9 cellular contexts compared by ENCODE assay signal in the genomic region with DNA sequence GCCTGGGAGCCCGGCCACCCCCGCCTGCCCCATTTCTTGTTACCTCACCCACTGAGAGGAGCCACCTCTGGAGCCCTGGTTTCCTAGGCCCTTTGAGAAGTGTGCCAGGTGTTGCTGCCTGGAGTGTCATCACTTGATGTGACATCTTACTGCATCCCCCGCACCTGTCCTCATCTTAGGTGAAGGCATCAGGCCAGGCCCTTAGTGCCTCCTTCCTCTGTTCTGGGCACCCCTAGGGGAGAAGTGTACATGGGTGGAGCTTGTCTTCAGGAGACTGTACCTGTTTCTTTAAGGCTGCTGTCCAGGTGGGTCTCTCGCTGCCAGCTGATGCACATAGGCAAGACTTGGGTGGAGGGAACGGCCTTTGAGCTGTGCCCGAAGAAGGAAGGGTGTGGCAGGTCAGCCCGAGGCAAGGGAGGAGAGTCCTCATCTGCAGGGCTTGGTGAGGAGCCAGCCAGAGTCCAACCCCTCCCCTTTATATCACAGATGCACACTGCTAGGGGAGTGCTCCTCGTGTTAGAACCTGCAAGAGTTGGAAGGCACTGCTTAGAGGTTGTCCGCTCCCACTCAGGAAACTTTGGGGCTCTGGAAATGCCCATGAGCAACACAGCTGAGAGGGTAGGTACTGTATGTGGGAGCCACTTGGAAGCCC. TPM values are rescaled to one million over a fixed set of nuclear protein-coding genes. Genes with fewer than 3 reads are reported as not detected.
DNase-seq lines count a peak whose midpoint lies in the region; ATAC-seq, FAIRE-seq and TF ChIP-seq lines count a peak whose summit lies in the region.
"Had no signal": no experiment of that assay in that cellular context is flagged by ENCODE, and none has a peak within 500 bp of the region (broad histone marks: within the 10 kb centered on the region; RNA-seq: fewer than 3 reads in every experiment).

No MANE protein-coding gene starts in this region.

- no peak for TF ChIP-seq CTCF in CD4-positive, alpha-beta T cell (IDR thresholded peaks at IDR 0.05)
- no peak for TF ChIP-seq CTCF in OCI-LY3 (IDR thresholded peaks at IDR 0.05; ENCODE audit: low read depth, low read length)
- no peak for TF ChIP-seq CTCF in gastroesophageal sphincter (IDR thresholded peaks at IDR 0.05)
- no peak for TF ChIP-seq CTCF in vagina (IDR thresholded peaks at IDR 0.05)
- no peak for TF ChIP-seq CTCF in D721Med (IDR thresholded peaks at IDR 0.05; ENCODE audit: insufficient read depth, missing control alignments)

- peaks cover 92% of the 10 kb centered on the region for H3K4me1 Mint-ChIP-seq in CD4-positive, alpha-beta T cell (ENCODE audit: low read depth)

- FAIRE-seq in D721Med (lab: Jason Lieb, UNC) = no peak

- H3K4me1 ChIP-seq in OCI-LY3 (ENCODE audit: low read length) (peaks cover 41% of the 10 kb centered on the region), gastroesophageal sphincter (peaks cover 0 to 71% (median 29%) of the 10 kb centered on the region in 3 donors), vagina (peaks cover 84% of the 10 kb centered on the region)

- H3K4me3 ChIP-seq in OCI-LY3 (ENCODE audit: low read length) (peak overlapping the region; percentile 57), gastroesophageal sphincter (no peak overlapping the region), vagina (peak overlapping the region in 1 of 2 donors; percentile 9)

- CTCF ChIA-PET in CD4-positive, alpha-beta T cell (lab: Charles Lee) = interaction anchor here (0.8 to 2.1 kb wide), 5 partner anchors 12 to 67 kb away, joined by 3 to 5 read pairs (median 4); no protein-coding TSS in a partner anchor

- H2AFZ ChIP-seq in OCI-LY3 (ENCODE audit: low read depth, low read length) = no peak overlapping the region
- H2AFZ ChIP-seq: parathyroid adenoma had no signal

- POLR2A ChIA-PET in CD4-positive, alpha-beta T cell (lab: Charles Lee) = interaction anchor here (0.7 to 1.9 kb wide), 10 partner anchors 11 to 304 kb away, joined by 3 to 8 read pairs (median 4); no protein-coding TSS in a partner anchor

- no peaks in the 10 kb centered on the region for H3K9me3 Mint-ChIP-seq in CD4-positive, alpha-beta T cell

- no peak for TF ChIP-seq EP300 in gastroesophageal sphincter (IDR thresholded peaks at IDR 0.05)

- H3K79me2 ChIP-seq in OCI-LY3 (ENCODE audit: low read length) = peaks cover 38% of the 10 kb centered on the region

- peak overlapping the region; percentile 81 for H3K4me2 ChIP-seq in OCI-LY3 (ENCODE audit: low read length)

- peaks cover 59% of the 10 kb centered on the region for H4K20me1 ChIP-seq in OCI-LY3 (ENCODE audit: insufficient read depth, low read length)

- H3K27ac ChIP-seq in CD4-positive, alpha-beta T cell (ENCODE audit: low read depth, low read length) = peak overlapping the region; percentile 76
- H3K27ac ChIP-seq in OCI-LY3 (ENCODE audit: low read length) (no peak overlapping the region), gastroesophageal sphincter (peak overlapping the region in 3 of 4 donors; percentile 66 to 72 (median 70)), vagina (peak overlapping the region; percentile 70)
- H3K27ac ChIP-seq: parathyroid adenoma had no signal

- H3K9ac ChIP-seq in OCI-LY3 (ENCODE audit: low read length) = no peak overlapping the region
- H3K9ac ChIP-seq: parathyroid adenoma had no signal

- peak overlapping the region; percentile 98 for H3K27ac Mint-ChIP-seq in CD4-positive, alpha-beta T cell

- peak overlapping the region; percentile 79 for H3K4me3 Mint-ChIP-seq in CD4-positive, alpha-beta T cell

- intact Hi-C loops in CD4-positive, alpha-beta T cell (cut with DNase I, micrococcal nuclease) = loop anchor here in 1 of 2 experiments (2.0 kb wide), 1 partner anchor 66 kb away; no protein-coding TSS in a partner anchor
- intact Hi-C loops in vagina (cut with DNase I) = no loop called here

- H3K36me3 Mint-ChIP-seq in CD4-positive, alpha-beta T cell (ENCODE audit: low read depth) = peaks cover 54% of the 10 kb centered on the region

- no peak for ATAC-seq in CD4-positive, alpha-beta T cell (ENCODE audit: poor library complexity)
- peak; percentile 18 for ATAC-seq in GM21717 (IDR thresholded peaks at IDR 0.05; ENCODE audit: unreplicated experiment)
- ATAC-seq in gastroesophageal sphincter = no peak

- H3K36me3 ChIP-seq in OCI-LY3 (replicated peaks; ENCODE audit: low read depth, low read length) = no peaks in the 10 kb centered on the region
- H3K36me3 ChIP-seq in gastroesophageal sphincter = no peaks in the 10 kb centered on the region
- no peaks in the 10 kb centered on the region for H3K36me3 ChIP-seq in vagina

- no peaks in the 10 kb centered on the region for H3K27me3 ChIP-seq in CD4-positive, alpha-beta T cell (ENCODE audit: control insufficient read depth, insufficient read depth, low read length)
- no peaks in the 10 kb centered on the region for H3K27me3 ChIP-seq in OCI-LY3 (ENCODE audit: low read depth, low read length)
- H3K27me3 ChIP-seq in gastroesophageal sphincter = no peaks in the 10 kb centered on the region
- H3K27me3 ChIP-seq in vagina = no peaks in the 10 kb centered on the region

- 100% methylated on average over 1 of the region's 9 CpGs; no CpG with 5 or more reads in 1 of the 2 donors for WGBS in gastroesophageal sphincter (ENCODE audit: low coverage in 1 of 2), 2 donors

- no peaks in the 10 kb centered on the region for H3K9me3 ChIP-seq in CD4-positive, alpha-beta T cell (ENCODE audit: control insufficient read depth, low read length)
- H3K9me3 ChIP-seq in OCI-LY3 (ENCODE audit: insufficient read depth, low read length) (no peaks in the 10 kb centered on the region), gastroesophageal sphincter (no peaks in the 10 kb centered on the region), vagina (no peaks in the 10 kb centered on the region)

- TF ChIP-seq POLR2A in gastroesophageal sphincter (IDR thresholded peaks at IDR 0.05) = no peak
- TF ChIP-seq POLR2A in vagina (IDR thresholded peaks at IDR 0.05) = no peak

- H3K27me3 Mint-ChIP-seq in CD4-positive, alpha-beta T cell = no peaks in the 10 kb centered on the region

- no peak for DNase-seq in CD4-positive, alpha-beta T cell
- DNase-seq in vagina (ENCODE audit: extremely low spot score in 2 of 2) (no peak), NCI-H2171 (lab: John Stamatoyannopoulos, UW) (no peak), D721Med (ENCODE audit: insufficient read length, low spot score) (no peak)
- no peak for DNase-seq in stimulated activated CD4-positive, alpha-beta T cell treated with anti-CD3 and anti-CD28 coated beads, Interleukin-4, amount 100 ng/mL, for 24 hours

RNA-seq across cellular contexts. Expression of a gene that starts 45.9 kb away (rescaled TPM):
- 10 to 100 TPM; 92.1 to 92.3 TPM for total RNA-seq in CD4-positive, alpha-beta T cell
- total RNA-seq in gastroesophageal sphincter = 100 to 1,000 TPM in 1 of 4 donors, 10 to 100 TPM in 3; 63.0 to 131 (median 89.5) TPM
- total RNA-seq in vagina = 45.9 TPM
